7 cellular contexts compared by ENCODE assay signal in the genomic region with DNA sequence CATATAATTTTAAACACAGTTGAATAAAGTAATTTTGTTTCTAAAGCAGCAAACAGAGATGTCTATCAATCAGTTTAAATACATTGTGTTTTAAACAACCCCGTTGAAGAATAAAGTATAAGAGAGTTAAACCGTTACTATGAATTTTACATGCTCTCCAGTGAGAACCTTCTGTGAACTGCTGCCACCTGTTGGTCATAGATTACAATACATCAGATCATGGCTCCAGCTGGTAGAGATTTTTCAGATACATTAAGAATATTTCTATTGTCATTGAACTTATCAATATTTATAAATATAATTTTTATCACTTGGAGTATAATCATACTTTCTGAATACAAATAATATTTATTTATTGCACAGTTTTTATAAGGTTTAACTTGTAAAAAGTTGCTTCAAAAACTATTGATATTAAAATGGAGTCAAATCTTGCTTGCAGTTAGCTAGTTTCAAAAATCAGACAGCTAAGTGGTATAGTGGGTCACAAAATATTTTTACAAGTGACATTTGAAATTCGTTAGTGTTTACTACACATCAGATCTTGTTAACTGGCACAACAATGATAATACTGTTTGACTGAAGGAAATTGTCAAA.
A peak's percentile ranks its signal among the peaks of the same experiment; 100 is the strongest.
DNase-seq lines count a peak whose midpoint lies in the region; ATAC-seq and FAIRE-seq lines count a peak whose summit lies in the region.

No MANE protein-coding gene starts in this region.

- no peaks in the 10 kb centered on the region for H3K36me3 ChIP-seq in NT2/D1 (ENCODE audit: insufficient read depth, insufficient read length, low read length)

- no peaks in the 10 kb centered on the region for H3K27me3 ChIP-seq in NT2/D1 (ENCODE audit: insufficient read depth, insufficient read length)

- peak; percentile 26 for DNase-seq in ELR (ENCODE audit: low read depth)
- DNase-seq in NT2/D1 (ENCODE audit: low read depth, low spot score), result peak; percentile 28
- DNase-seq in myocyte (ENCODE audit: low read depth), result peak; percentile 76
- DNase-seq in activated gamma-delta T cell treated with Interleukin-2 at 50 U/mL for 16 hours, result no peak

- H3K4me1 ChIP-seq in NT2/D1 (ENCODE audit: insufficient read depth, insufficient read length), result no peaks in the 10 kb centered on the region

- no peak overlapping the region for H3K9ac ChIP-seq in NT2/D1 (ENCODE audit: insufficient read length, low read depth)

- ATAC-seq in GM19463 (IDR thresholded peaks at IDR 0.05; ENCODE audit: unreplicated experiment), result peak; percentile 85
- peak; percentile 65 for ATAC-seq in HG03520 (IDR thresholded peaks at IDR 0.05; ENCODE audit: unreplicated experiment)

- peak; percentile 57 for FAIRE-seq in colon (lab: Jason Lieb, UNC)

- no peaks in the 10 kb centered on the region for H3K9me3 ChIP-seq in NT2/D1 (ENCODE audit: insufficient read depth, low read length)

- H3K4me3 ChIP-seq in NT2/D1 (ENCODE audit: insufficient read length, low read depth), result no peak overlapping the region
